ENCODE assay signal across 23 cellular contexts in the genomic region with DNA sequence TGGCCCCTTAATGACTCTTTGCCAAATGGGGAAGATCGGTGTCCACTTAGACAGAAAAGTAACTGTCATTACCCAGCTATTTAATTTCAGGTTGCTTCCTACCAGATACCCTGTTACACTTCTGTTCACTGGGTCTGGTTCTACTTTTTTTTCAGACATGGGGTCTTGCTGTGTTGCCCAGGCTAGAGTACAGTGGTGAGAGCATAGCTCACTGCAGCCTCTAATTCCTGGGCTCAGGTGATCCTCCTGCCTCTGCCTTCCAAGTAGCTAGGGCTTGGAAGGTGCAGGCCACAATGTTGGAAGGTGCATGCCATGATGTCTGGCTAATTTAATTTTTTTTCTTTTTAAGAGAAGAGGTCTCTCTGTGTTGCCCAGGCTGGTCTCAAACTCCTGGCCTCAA.
DNase-seq lines count a peak whose midpoint lies in the region; ATAC-seq and TF ChIP-seq lines count a peak whose summit lies in the region.
"Had no signal": no experiment of that assay in that cellular context is flagged by ENCODE, and none has a peak within 500 bp of the region (broad histone marks: within the 10 kb centered on the region; RNA-seq: fewer than 3 reads in every experiment).

No MANE protein-coding gene starts in this region.

- no peak overlapping the region for H2BK5ac ChIP-seq in mesenchymal stem cell (ENCODE audit: low read depth, low read length, poor library complexity, severe bottlenecking)

- DNase-seq in Caco-2 (no peak), HFFc6 (no peak), T-helper 17 cell (no peak), mesenchymal stem cell (no peak), chondrocyte (ENCODE audit: low spot score) (no peak), dedifferentiated amniotic fluid mesenchymal stem cell (ENCODE audit: extremely low spot score) (no peak)
- DNase-seq: BE2C; CD8-positive, alpha-beta memory T cell; DMS153; DND-41; H9; MM.1S; NCI-H1694 treated with DMSO at 0.1 percent for 48 hours; NCI-H2081; NCI-H2227 treated with DMSO at 0.1 percent for 48 hours; NCI-H526 treated with DMSO at 0.1 percent for 48 hours; Peyer's patch; SJCRH30 had no signal

- H3K27me3 Mint-ChIP-seq in Caco-2 (ENCODE audit: insufficient read depth, unreplicated experiment) (no peaks in the 10 kb centered on the region), HFFc6 (ENCODE audit: insufficient read depth) (no peaks in the 10 kb centered on the region), T-helper 17 cell (no peaks in the 10 kb centered on the region), chondrocyte (ENCODE audit: low read depth) (no peaks in the 10 kb centered on the region)
- H3K27me3 Mint-ChIP-seq: IgD-negative memory B cell had no signal

- H3K36me3 Mint-ChIP-seq in Caco-2 (ENCODE audit: insufficient read depth, unreplicated experiment) (peaks cover 7% of the 10 kb centered on the region), HFFc6 (ENCODE audit: low read depth) (no peaks in the 10 kb centered on the region; the same call in 1 of the 2 replicates), T-helper 17 cell (ENCODE audit: low read depth) (no peaks in the 10 kb centered on the region), chondrocyte (ENCODE audit: low read depth) (no peaks in the 10 kb centered on the region)
- H3K36me3 Mint-ChIP-seq: CD14-positive monocyte; CD8-positive, alpha-beta memory T cell had no signal

- CTCF ChIA-PET in Caco-2 (lab: Charles Lee): no interaction called here

- peaks cover 17% of the 10 kb centered on the region for H3K4me1 Mint-ChIP-seq in Caco-2 (ENCODE audit: low read depth, unreplicated experiment)
- peaks cover 69% of the 10 kb centered on the region for H3K4me1 Mint-ChIP-seq in HFFc6 (ENCODE audit: low read depth)
- H3K4me1 Mint-ChIP-seq in T-helper 17 cell: peaks cover 25% of the 10 kb centered on the region
- H3K4me1 Mint-ChIP-seq in chondrocyte (ENCODE audit: low read depth): peaks cover 36% of the 10 kb centered on the region
- H3K4me1 Mint-ChIP-seq: CD14-positive monocyte had no signal

- no peak overlapping the region for H4K91ac ChIP-seq in mesenchymal stem cell (ENCODE audit: low read length)

- H3K9me3 ChIP-seq in Caco-2 (no peaks in the 10 kb centered on the region), T-helper 17 cell (ENCODE audit: control insufficient read depth, low read length, poor library complexity, severe bottlenecking) (no peaks in the 10 kb centered on the region), mesenchymal stem cell (ENCODE audit: control insufficient read depth, low read length) (no peaks in the 10 kb centered on the region)
- H3K9me3 ChIP-seq: BE2C, Peyer's patch, SJCRH30 had no signal

- no peak overlapping the region for H3K4me3 Mint-ChIP-seq in Caco-2 (ENCODE audit: unreplicated experiment)
- no peak overlapping the region for H3K4me3 Mint-ChIP-seq in HFFc6
- H3K4me3 Mint-ChIP-seq in T-helper 17 cell: no peak overlapping the region
- H3K4me3 Mint-ChIP-seq in chondrocyte (ENCODE audit: unreplicated experiment): no peak overlapping the region
- H3K4me3 Mint-ChIP-seq: CD14-positive monocyte; CD8-positive, alpha-beta memory T cell; GM23338; H9; IgD-negative memory B cell had no signal

- peak overlapping the region in 1 of 2 experiments; percentile 30 for H3K4ac ChIP-seq in mesenchymal stem cell (ENCODE audit: low read depth in 1 of 2, low read length in 2 of 2)

- intact Hi-C loops in Caco-2 (cut with micrococcal nuclease; ENCODE audit: unreplicated experiment): loop anchor here (10.0 kb wide), 1 partner anchor 225 kb away; no protein-coding TSS in a partner anchor

- H3K18ac ChIP-seq in mesenchymal stem cell (ENCODE audit: low read depth in 1 of 2, low read length in 2 of 2): no peak overlapping the region

- H3K9me3 Mint-ChIP-seq in Caco-2 (ENCODE audit: unreplicated experiment): no peaks in the 10 kb centered on the region
- H3K9me3 Mint-ChIP-seq in HFFc6: no peaks in the 10 kb centered on the region; the same call in 1 of the 2 replicates
- H3K9me3 Mint-ChIP-seq in chondrocyte (ENCODE audit: low read depth): no peaks in the 10 kb centered on the region
- H3K9me3 Mint-ChIP-seq: CD14-positive monocyte, GM23338, H9, IgD-negative memory B cell had no signal

- no peak overlapping the region for H2BK120ac ChIP-seq in mesenchymal stem cell (ENCODE audit: low read depth, low read length)

- no peak overlapping the region for H3K4me3 ChIP-seq in Caco-2 (ENCODE audit: low read depth, low read length)
- no peak overlapping the region for H3K4me3 ChIP-seq in mesenchymal stem cell (ENCODE audit: insufficient read depth in 1 of 2, low read depth in 1 of 2, low read length in 2 of 2)
- H3K4me3 ChIP-seq: GM23338, Peyer's patch, SJCRH30 had no signal

- BruUV-seq in Caco-2 (replicated peaks; lab: Mats Ljungman, UMichigan): no TSS peak

- H3K27ac ChIP-seq in mesenchymal stem cell (ENCODE audit: low read length, poor library complexity, severe bottlenecking): peak overlapping the region; percentile 44
- H3K27ac ChIP-seq: KMS-11, Peyer's patch, SJCRH30 had no signal

- H3K36me3 ChIP-seq in Caco-2 (ENCODE audit: control insufficient read depth, insufficient read depth, low read length) (no peaks in the 10 kb centered on the region), mesenchymal stem cell (ENCODE audit: control insufficient read depth in 1 of 2, insufficient read depth in 2 of 2, low read depth in 1 of 2, low read length in 2 of 2) (no peaks in the 10 kb centered on the region)
- H3K36me3 ChIP-seq: BE2C, Peyer's patch, SJCRH30 had no signal

- no peak overlapping the region for H3K14ac ChIP-seq in mesenchymal stem cell (ENCODE audit: low read length in 2 of 2)

- H2AFZ ChIP-seq in mesenchymal stem cell (ENCODE audit: low read depth, low read length): no peak overlapping the region
- H2AFZ ChIP-seq: GM23338 had no signal

- no peak overlapping the region for H3K23ac ChIP-seq in mesenchymal stem cell (ENCODE audit: low read length in 2 of 2)

- no peak for TF ChIP-seq CTCF in Caco-2 (IDR thresholded peaks at IDR 0.05; ENCODE audit: insufficient read depth in 1 of 2, low read depth in 1 of 2, low read length in 1 of 2, severe bottlenecking in 1 of 2, unreplicated experiment in 1 of 2)
- no peak for TF ChIP-seq CTCF in HFFc6 (IDR thresholded peaks at IDR 0.05)
- TF ChIP-seq CTCF in chondrocyte (IDR thresholded peaks at IDR 0.05): no peak

- H4K8ac ChIP-seq in mesenchymal stem cell (ENCODE audit: low read length): no peak overlapping the region

- peak overlapping the region; percentile 37 to 49 for H2BK12ac ChIP-seq in mesenchymal stem cell (ENCODE audit: low read length in 2 of 2)

- peak overlapping the region; percentile 64 for H3K27ac Mint-ChIP-seq in Caco-2 (ENCODE audit: unreplicated experiment)
- H3K27ac Mint-ChIP-seq in HFFc6: peak overlapping the region; percentile 30
- H3K27ac Mint-ChIP-seq in T-helper 17 cell: peak overlapping the region; percentile 27
- no peak overlapping the region for H3K27ac Mint-ChIP-seq in chondrocyte (ENCODE audit: unreplicated experiment)
- H3K27ac Mint-ChIP-seq: CD14-positive monocyte; CD8-positive, alpha-beta memory T cell; GM23338; H9 had no signal

- H3K9ac ChIP-seq in mesenchymal stem cell (ENCODE audit: low read length): no peak overlapping the region
- H3K9ac ChIP-seq: KMS-11 had no signal

- H3K4me2 ChIP-seq in mesenchymal stem cell (ENCODE audit: low read length, poor library complexity, severe bottlenecking): no peak overlapping the region
- H3K4me2 ChIP-seq: GM23338, KMS-11 had no signal

- peaks cover 21% of the 10 kb centered on the region for H3K4me1 ChIP-seq in Caco-2
- H3K4me1 ChIP-seq in mesenchymal stem cell (ENCODE audit: control insufficient read depth, insufficient read depth, low read depth, low read length): peaks cover 3% of the 10 kb centered on the region
- H3K4me1 ChIP-seq: BE2C had no signal

- 68% methylated on average over 1 of the region's 1 CpG for WGBS in mesenchymal stem cell

- no peaks in the 10 kb centered on the region for H3K79me1 ChIP-seq in mesenchymal stem cell (replicated peaks; ENCODE audit: low read length, poor library complexity, severe bottlenecking)

- ATAC-seq in T-helper 17 cell: no peak
- no peak for ATAC-seq in HG02642 (IDR thresholded peaks at IDR 0.05; ENCODE audit: poor library complexity, unreplicated experiment)
- ATAC-seq: GM23338 had no signal

- POLR2A ChIA-PET in Caco-2 (lab: Charles Lee): no interaction called here

- H3K27me3 ChIP-seq in Caco-2 (replicated peaks; ENCODE audit: control insufficient read depth, insufficient read depth, low read length) (no peaks in the 10 kb centered on the region), mesenchymal stem cell (ENCODE audit: control insufficient read depth in 1 of 2, insufficient read depth in 1 of 2, low read length in 2 of 2) (no peaks in the 10 kb centered on the region)
- H3K27me3 ChIP-seq: BE2C, Peyer's patch, SJCRH30 had no signal

- peak overlapping the region; percentile 74 for H2AK5ac ChIP-seq in mesenchymal stem cell (ENCODE audit: low read length, severe bottlenecking)

- H2BK15ac ChIP-seq in mesenchymal stem cell (ENCODE audit: low read depth, poor library complexity, severe bottlenecking): peak overlapping the region; percentile 6
